1 cellular context compared by ENCODE assay signal in the genomic region with DNA sequence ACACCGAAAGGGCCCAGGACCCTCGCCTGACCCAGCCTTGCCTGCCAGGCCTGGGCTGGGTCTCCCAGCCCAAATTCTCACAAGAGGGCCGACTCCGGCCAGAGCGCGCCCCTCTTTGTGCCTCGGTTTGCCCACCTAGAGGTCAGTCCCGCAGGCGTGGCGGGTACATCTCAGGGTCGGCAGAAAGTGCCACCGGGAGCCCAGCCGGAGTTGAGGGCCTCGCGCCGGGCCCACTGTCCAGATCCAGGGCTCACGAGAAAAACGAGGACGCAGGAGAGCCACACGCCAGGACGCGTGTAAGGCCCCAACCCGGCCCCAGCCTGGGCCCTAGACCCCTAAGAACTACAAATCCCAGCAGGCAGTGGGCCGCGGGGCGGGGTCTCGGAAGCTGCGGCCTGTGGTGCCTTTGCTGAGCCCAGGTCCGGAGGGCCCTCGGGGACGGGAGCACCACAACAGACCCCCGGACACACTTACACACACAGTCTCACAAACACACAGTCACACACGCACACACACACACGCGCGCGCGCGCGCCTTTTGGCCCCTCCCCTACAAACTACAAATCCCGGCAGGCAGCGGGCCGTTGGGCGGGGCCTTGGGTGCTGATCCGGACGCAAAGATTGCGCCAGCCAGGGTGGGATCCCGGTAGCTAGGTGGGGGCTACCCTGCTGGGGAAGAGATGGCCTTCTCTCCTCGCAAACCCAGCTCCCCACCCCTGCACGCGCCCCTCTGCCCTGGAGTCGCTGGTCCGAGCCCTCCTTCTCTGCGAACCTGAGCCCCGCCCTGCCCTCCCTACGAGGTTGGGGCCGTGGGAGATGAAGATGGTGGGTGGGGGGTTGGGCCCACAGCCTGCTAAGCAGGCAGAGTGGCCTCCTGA.
TF ChIP-seq lines count a peak whose summit lies in the region.

Gene SH2D6, plus strand, starts transcription at position 583 of the 877 bp plus-strand sequence. CDS start 10,752 bp downstream, outside the sequence.

TF ChIP-seq in K562, 482 proteins besides CTCF, POLR2A, EP300 and RAD21 (continued from another document and continues in another):
- TF ChIP-seq MED1 (CRISPR knock-in tag; IDR thresholded peaks at IDR 0.05; ENCODE audit: borderline replicate concordance) (no peak), SRF (CRISPR knock-in tag; IDR thresholded peaks at IDR 0.05) (peak in 1 of 2 experiments; percentile 46; a peak in 1 of 4 replicates), KLF1 (tag; IDR thresholded peaks at IDR 0.05) (peak; percentile 68), BMI1 (IDR thresholded peaks at IDR 0.05; ENCODE audit: low read length) (no peak), SMAD4 (CRISPR knock-in tag; conservative IDR thresholded peaks at IDR 0.05) (peak; percentile 89), POLR3A (IDR thresholded peaks at IDR 0.05; ENCODE audit: borderline replicate concordance, extremely low read depth, insufficient read depth, insufficient read length) (no peak), ZNF282 (CRISPR knock-in tag; IDR thresholded peaks at IDR 0.05) (no peak), VEZF1 (CRISPR knock-in tag; IDR thresholded peaks at IDR 0.05) (peak; percentile 81), GTF3C2 (IDR thresholded peaks at IDR 0.05; ENCODE audit: borderline replicate concordance, extremely low read depth, insufficient read length) (no peak), MNT (conservative IDR thresholded peaks at IDR 0.05) (peak; percentile 71 to 86), EP400 (IDR thresholded peaks at IDR 0.05) (peak; percentile 93), ZFX (CRISPR knock-in tag; IDR thresholded peaks at IDR 0.05) (peak; percentile 100), ZNF121 (CRISPR knock-in tag; conservative IDR thresholded peaks at IDR 0.05) (peak; percentile 70; the same call in 1 of the 2 replicates), HSF4 (CRISPR knock-in tag; IDR thresholded peaks at IDR 0.05; ENCODE audit: borderline replicate concordance) (no peak), ZMIZ1 (IDR thresholded peaks at IDR 0.05; ENCODE audit: low read depth in 2 of 2, low read length in 2 of 2) (no peak), PHF8 (IDR thresholded peaks at IDR 0.05; ENCODE audit: borderline replicate concordance, low read length) (peak; percentile 90), ATF3 (IDR thresholded peaks at IDR 0.05) (peak; percentile 51; the same call in 1 of the 2 replicates), ATF3 (CRISPR knock-in tag; conservative IDR thresholded peaks at IDR 0.05) (no peak; the same call in none of the 2 replicates), FOXM1 (IDR thresholded peaks at IDR 0.05; ENCODE audit: low read depth) (no peak), FOXM1 (CRISPR knock-in tag; IDR thresholded peaks at IDR 0.05; ENCODE audit: low read depth) (peak; percentile 28; the same call in 1 of the 2 replicates), COPS2 (conservative IDR thresholded peaks at IDR 0.05) (no peak), MIER1 (IDR thresholded peaks at IDR 0.05; ENCODE audit: low read depth) (no peak), POLR2AphosphoS5 (IDR thresholded peaks at IDR 0.05; ENCODE audit: control insufficient read depth, insufficient read depth, low read depth, low read length) (peak; percentile 53; the same call in 1 of the 2 replicates), EWSR1 (IDR thresholded peaks at IDR 0.05; ENCODE audit: borderline replicate concordance, low read depth, partially characterized antibody) (no peak), ZNF740 (CRISPR knock-in tag; IDR thresholded peaks at IDR 0.05) (no peak), ZNF740 (tag; IDR thresholded peaks at IDR 0.05) (peak in 1 of 2 experiments; percentile 65; a peak in 1 of 4 replicates), NCOR1 (IDR thresholded peaks at IDR 0.05) (0 out of 2 replicates have a peak, but pooled peaks have one; percentile 18), HCFC1 (IDR thresholded peaks at IDR 0.05; ENCODE audit: low read depth, low read length) (peak; percentile 94), NFE2 (IDR thresholded peaks at IDR 0.05; ENCODE audit: low read depth) (no peak), SLC30A9 (CRISPR knock-in tag; IDR thresholded peaks at IDR 0.05) (no peak), ZNF197 (CRISPR knock-in tag; IDR thresholded peaks at IDR 0.05; ENCODE audit: low read depth) (peak; percentile 81; the same call in 1 of the 2 replicates), E2F3 (CRISPR knock-in tag; IDR thresholded peaks at IDR 0.05) (peak; percentile 74)
- TF ChIP-seq, protein P1, sequence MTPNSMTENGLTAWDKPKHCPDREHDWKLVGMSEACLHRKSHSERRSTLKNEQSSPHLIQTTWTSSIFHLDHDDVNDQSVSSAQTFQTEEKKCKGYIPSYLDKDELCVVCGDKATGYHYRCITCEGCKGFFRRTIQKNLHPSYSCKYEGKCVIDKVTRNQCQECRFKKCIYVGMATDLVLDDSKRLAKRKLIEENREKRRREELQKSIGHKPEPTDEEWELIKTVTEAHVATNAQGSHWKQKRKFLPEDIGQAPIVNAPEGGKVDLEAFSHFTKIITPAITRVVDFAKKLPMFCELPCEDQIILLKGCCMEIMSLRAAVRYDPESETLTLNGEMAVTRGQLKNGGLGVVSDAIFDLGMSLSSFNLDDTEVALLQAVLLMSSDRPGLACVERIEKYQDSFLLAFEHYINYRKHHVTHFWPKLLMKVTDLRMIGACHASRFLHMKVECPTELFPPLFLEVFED (CRISPR knock-in tag; conservative IDR thresholded peaks at IDR 0.05): 0 out of 2 replicates have a peak, but pooled peaks have one; percentile 28
- TF ChIP-seq, protein P2, sequence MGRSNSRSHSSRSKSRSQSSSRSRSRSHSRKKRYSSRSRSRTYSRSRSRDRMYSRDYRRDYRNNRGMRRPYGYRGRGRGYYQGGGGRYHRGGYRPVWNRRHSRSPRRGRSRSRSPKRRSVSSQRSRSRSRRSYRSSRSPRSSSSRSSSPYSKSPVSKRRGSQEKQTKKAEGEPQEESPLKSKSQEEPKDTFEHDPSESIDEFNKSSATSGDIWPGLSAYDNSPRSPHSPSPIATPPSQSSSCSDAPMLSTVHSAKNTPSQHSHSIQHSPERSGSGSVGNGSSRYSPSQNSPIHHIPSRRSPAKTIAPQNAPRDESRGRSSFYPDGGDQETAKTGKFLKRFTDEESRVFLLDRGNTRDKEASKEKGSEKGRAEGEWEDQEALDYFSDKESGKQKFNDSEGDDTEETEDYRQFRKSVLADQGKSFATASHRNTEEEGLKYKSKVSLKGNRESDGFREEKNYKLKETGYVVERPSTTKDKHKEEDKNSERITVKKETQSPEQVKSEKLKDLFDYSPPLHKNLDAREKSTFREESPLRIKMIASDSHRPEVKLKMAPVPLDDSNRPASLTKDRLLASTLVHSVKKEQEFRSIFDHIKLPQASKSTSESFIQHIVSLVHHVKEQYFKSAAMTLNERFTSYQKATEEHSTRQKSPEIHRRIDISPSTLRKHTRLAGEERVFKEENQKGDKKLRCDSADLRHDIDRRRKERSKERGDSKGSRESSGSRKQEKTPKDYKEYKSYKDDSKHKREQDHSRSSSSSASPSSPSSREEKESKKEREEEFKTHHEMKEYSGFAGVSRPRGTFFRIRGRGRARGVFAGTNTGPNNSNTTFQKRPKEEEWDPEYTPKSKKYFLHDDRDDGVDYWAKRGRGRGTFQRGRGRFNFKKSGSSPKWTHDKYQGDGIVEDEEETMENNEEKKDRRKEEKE (IDR thresholded peaks at IDR 0.05; ENCODE audit: borderline replicate concordance in 1 of 2, control insufficient read depth in 1 of 2, low read depth in 2 of 2, low read length in 1 of 2): no peak
- TF ChIP-seq, protein P3, sequence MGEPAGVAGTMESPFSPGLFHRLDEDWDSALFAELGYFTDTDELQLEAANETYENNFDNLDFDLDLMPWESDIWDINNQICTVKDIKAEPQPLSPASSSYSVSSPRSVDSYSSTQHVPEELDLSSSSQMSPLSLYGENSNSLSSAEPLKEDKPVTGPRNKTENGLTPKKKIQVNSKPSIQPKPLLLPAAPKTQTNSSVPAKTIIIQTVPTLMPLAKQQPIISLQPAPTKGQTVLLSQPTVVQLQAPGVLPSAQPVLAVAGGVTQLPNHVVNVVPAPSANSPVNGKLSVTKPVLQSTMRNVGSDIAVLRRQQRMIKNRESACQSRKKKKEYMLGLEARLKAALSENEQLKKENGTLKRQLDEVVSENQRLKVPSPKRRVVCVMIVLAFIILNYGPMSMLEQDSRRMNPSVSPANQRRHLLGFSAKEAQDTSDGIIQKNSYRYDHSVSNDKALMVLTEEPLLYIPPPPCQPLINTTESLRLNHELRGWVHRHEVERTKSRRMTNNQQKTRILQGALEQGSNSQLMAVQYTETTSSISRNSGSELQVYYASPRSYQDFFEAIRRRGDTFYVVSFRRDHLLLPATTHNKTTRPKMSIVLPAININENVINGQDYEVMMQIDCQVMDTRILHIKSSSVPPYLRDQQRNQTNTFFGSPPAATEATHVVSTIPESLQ (CRISPR knock-in tag; IDR thresholded peaks at IDR 0.05): peak; percentile 2; the same call in 1 of the 2 replicates
